In genomic region chr3:140053011-140053702, GRCh38 we compare ENCODE assay signal across 30 cellular contexts.
A peak's percentile ranks its signal among the peaks of the same experiment; 100 is the strongest.
DNase-seq lines count a peak whose midpoint lies in the region; ATAC-seq and TF ChIP-seq lines count a peak whose summit lies in the region.
"Had no signal": no experiment of that assay in that cellular context is flagged by ENCODE, and none has a peak within 500 bp of the region (broad histone marks: within the 10 kb centered on the region; RNA-seq: fewer than 3 reads in every experiment).

No MANE protein-coding gene starts in this region.

- ATAC-seq in left cardiac atrium (peak; percentile 43 to 58), Right ventricle myocardium superior (ENCODE audit: poor library complexity) (no peak), mucosa of descending colon (peak; percentile 87), HG03095 (IDR thresholded peaks at IDR 0.05; ENCODE audit: unreplicated experiment) (no peak)
- ATAC-seq: effector memory CD8-positive, alpha-beta T cell; gastroesophageal sphincter; GM12878; HCT116; Panc1; stimulated activated effector memory CD8-positive, alpha-beta T cell treated with anti-CD3 and anti-CD28 coated beads, Interleukin-12 subunit alpha, Interleukin-12 subunit beta, amount 100 ng/mL, for 72 hours had no signal

- no peaks in the 10 kb centered on the region for H3K4me1 ChIP-seq in mucosa of descending colon (ENCODE audit: low read depth)
- peaks cover 5 to 10% (median 8%) of the 10 kb centered on the region in 4 donors for H3K4me1 ChIP-seq in transverse colon
- H3K4me1 ChIP-seq: gastroesophageal sphincter, parathyroid adenoma had no signal

- no peak for TF ChIP-seq POLR2A in transverse colon (IDR thresholded peaks at IDR 0.05)

- intact Hi-C loops in left cardiac atrium (cut with DNase I) (no loop called here), Right ventricle myocardium superior (cut with DNase I) (loop anchor here (10.0 kb wide), 1 partner anchor 118 kb away; the partner anchor contains the start of gene CLSTN2), mucosa of descending colon (cut with DNase I, micrococcal nuclease) (no loop called here), transverse colon (cut with DNase I; ENCODE audit: low total_unique reads) (no loop called here)

- H3K27ac ChIP-seq in VCaP (peak overlapping the region; percentile 47), transverse colon (peak overlapping the region in 2 of 4 donors; percentile 37 to 61), substantia nigra (ENCODE audit: low read depth, low read length, poor library complexity, severe bottlenecking) (no peak overlapping the region)
- H3K27ac ChIP-seq: brain microvascular endothelial cell, C4-2B, gastroesophageal sphincter, parathyroid adenoma had no signal

- WGBS in transverse colon (ENCODE audit: low coverage in 1 of 2), 2 donors = 26 to 48% methylated on average over 2 to 11 of the region's 11 CpGs

- no peaks in the 10 kb centered on the region for H3K9me3 ChIP-seq in mucosa of descending colon
- H3K9me3 ChIP-seq in transverse colon = no peaks in the 10 kb centered on the region
- H3K9me3 ChIP-seq: gastroesophageal sphincter had no signal

- no peak overlapping the region for H3K4me3 ChIP-seq in mucosa of descending colon
- H3K4me3 ChIP-seq in transverse colon = no peak overlapping the region
- H3K4me3 ChIP-seq: gastroesophageal sphincter, GM12878 had no signal

- H3K36me3 ChIP-seq in mucosa of descending colon (ENCODE audit: low read depth) (no peaks in the 10 kb centered on the region), transverse colon (no peaks in the 10 kb centered on the region)
- H3K36me3 ChIP-seq: brain microvascular endothelial cell, gastroesophageal sphincter had no signal

- TF ChIP-seq CTCF in VCaP (conservative IDR thresholded peaks at IDR 0.05) (no peak), mucosa of descending colon (IDR thresholded peaks at IDR 0.05) (no peak), transverse colon (IDR thresholded peaks at IDR 0.05) (no peak)

- TF ChIP-seq EP300 in transverse colon (IDR thresholded peaks at IDR 0.05; ENCODE audit: low read depth) = no peak

- DNase-seq in left cardiac atrium (no peak), Right ventricle myocardium superior (no peak), mucosa of descending colon (peak; percentile 13 to 50 (median 35)), transverse colon (peak; percentile 57), substantia nigra (lab: John Stamatoyannopoulos, UW) (no peak), NCI-H524 treated with DMSO at 0.1 percent for 48 hours (lab: John Stamatoyannopoulos, UW) (no peak)
- DNase-seq: ACHN; activated B cell treated with CpG ODN at 0.5 μM for 24 hours; activated CD4-positive, alpha-beta memory T cell treated with anti-CD3 and anti-CD28 coated beads, Interleukin-2, amount 10 ng/mL, durations not matched to agents 7 days and 5 days; activated gamma-delta T cell; brain microvascular endothelial cell; DMS153; effector memory CD8-positive, alpha-beta T cell; islet precursor cell; KBM-7; mammary epithelial cell; naive B cell; NCI-H1694 treated with DMSO at 0.1 percent for 48 hours; NCI-H226; stimulated activated CD4-positive, alpha-beta T cell treated with anti-CD3 and anti-CD28 coated beads, Interleukin-1b, Interleukin-23, amount 100 ng/mL, for 48 hours; T-helper 9 cell had no signal

- no peaks in the 10 kb centered on the region for H3K27me3 ChIP-seq in transverse colon
- H3K27me3 ChIP-seq: brain microvascular endothelial cell, gastroesophageal sphincter had no signal

- in situ Hi-C loops in transverse colon (cut with MboI; ENCODE audit: low pct_ligation_motif_present in 1 of 4, low pct_unique_long_range_greater_than_20kb in 1 of 4, low sequenced_read_pairs in 3 of 4) = no loop called here

Comparison
In these comparisons a context has a peak if more than half of its experiments do, and no peak if none do; other contexts are left out.
1. ATAC-seq: peak in left cardiac atrium (2 of 2) and mucosa of descending colon (single experiment); none in Right ventricle myocardium superior (single experiment) and HG03095 (single experiment).
2. DNase-seq: peak in mucosa of descending colon (3 of 3) and transverse colon (single experiment); none in left cardiac atrium (single experiment), Right ventricle myocardium superior (single experiment), substantia nigra (0 of 49) and NCI-H524 treated with DMSO at 0.1 percent for 48 hours (single experiment).